30 cellular contexts compared by ENCODE assay signal in genomic region chr1:190619724-190620123, GRCh38.
"Had no signal": no experiment of that assay in that cellular context is flagged by ENCODE, and none has a peak within 500 bp of the region (broad histone marks: within the 10 kb centered on the region; RNA-seq: fewer than 3 reads in every experiment).

No MANE protein-coding gene starts in this region.

- H3K27ac Mint-ChIP-seq: effector memory CD8-positive, alpha-beta T cell; natural killer cell treated with Interleukin-12 subunit alpha and Interleukin-12 subunit beta and Interleukin-15 and Interleukin-18, amount 100 ng/mL, for 72 hours; stimulated activated memory B cell treated with anti-CD40 and anti-IgM and Interleukin-4, amounts not matched to agents 10 μg/mL and 1 μg/mL and 100 μg/mL, for 72 hours had no signal

- H3K4me3 ChIP-seq: esophagus squamous epithelium, gastrocnemius medialis, lower lobe of right lung, ovary, psoas muscle, sigmoid colon, spleen, testis, tibial nerve, upper lobe of left lung had no signal

- H3K36me3 ChIP-seq: esophagus squamous epithelium, gastrocnemius medialis, lower lobe of right lung, ovary, sigmoid colon, spleen, tibial nerve, upper lobe of left lung had no signal

- H3K9me3 ChIP-seq: esophagus squamous epithelium, gastrocnemius medialis, lower lobe of right lung, ovary, psoas muscle, sigmoid colon, testis, tibial nerve, upper lobe of left lung had no signal

- DNase-seq: cerebellar nuclear complex; dermis blood vessel endothelial cell; effector memory CD8-positive, alpha-beta T cell; erythroblast; esophagus squamous epithelium; foreskin fibroblast; gastrocnemius medialis; head of caudate nucleus; left ventricle myocardium superior; lower lobe of right lung; occipital lobe; ovary; posterior cingulate gyrus; psoas muscle; right cardiac atrium; sigmoid colon; spleen; stimulated activated CD4-positive, alpha-beta T cell treated with anti-CD3 and anti-CD28 coated beads, Interleukin-4, amount 100 ng/mL, for 4 hours; stimulated activated naive CD8-positive, alpha-beta T cell treated with anti-CD3 and anti-CD28 coated beads, Interleukin-15, Interleukin-2, amounts not matched to agents 100 U/mL and 50 U/mL, for 24 hours; substantia nigra; testis; upper lobe of left lung had no signal

- H3K4me3 Mint-ChIP-seq: effector memory CD8-positive, alpha-beta T cell; natural killer cell treated with Interleukin-12 subunit alpha and Interleukin-12 subunit beta and Interleukin-15 and Interleukin-18, amount 100 ng/mL, for 72 hours; neural crest cell; stimulated activated memory B cell treated with anti-CD40 and anti-IgM and Interleukin-4, amounts not matched to agents 10 μg/mL and 1 μg/mL and 100 μg/mL, for 72 hours had no signal

- H3K36me3 Mint-ChIP-seq: stimulated activated memory B cell treated with anti-CD40 and anti-IgM and Interleukin-4, amounts not matched to agents 10 μg/mL and 1 μg/mL and 100 μg/mL, for 72 hours had no signal

- H3K27me3 Mint-ChIP-seq: effector memory CD8-positive, alpha-beta T cell; natural killer cell treated with Interleukin-12 subunit alpha and Interleukin-12 subunit beta and Interleukin-15 and Interleukin-18, amount 100 ng/mL, for 72 hours; stimulated activated memory B cell treated with anti-CD40 and anti-IgM and Interleukin-4, amounts not matched to agents 10 μg/mL and 1 μg/mL and 100 μg/mL, for 72 hours had no signal

- H3K27me3 ChIP-seq: esophagus squamous epithelium, gastrocnemius medialis, ovary, sigmoid colon, spleen, testis, tibial nerve, upper lobe of left lung had no signal

- H3K27ac ChIP-seq: esophagus squamous epithelium, gastrocnemius medialis, lower lobe of right lung, ovary, psoas muscle, sigmoid colon, spleen, testis, tibial nerve, upper lobe of left lung had no signal

- ATAC-seq: effector memory CD8-positive, alpha-beta T cell; gastrocnemius medialis; left ventricle myocardium superior; lower lobe of right lung; natural killer cell treated with Interleukin-12 subunit alpha and Interleukin-12 subunit beta and Interleukin-15 and Interleukin-18, amount 100 ng/mL, for 72 hours; psoas muscle; right cardiac atrium; stimulated activated memory B cell treated with anti-CD40 and anti-IgM and Interleukin-4, amounts not matched to agents 10 μg/mL and 1 μg/mL and 100 μg/mL, for 72 hours; stimulated activated naive CD8-positive, alpha-beta T cell treated with anti-CD3 and anti-CD28 coated beads, Interleukin-15, Interleukin-2, amounts not matched to agents 100 U/mL and 50 U/mL, for 24 hours had no signal

- H3K4me1 Mint-ChIP-seq: neural crest cell; stimulated activated memory B cell treated with anti-CD40 and anti-IgM and Interleukin-4, amounts not matched to agents 10 μg/mL and 1 μg/mL and 100 μg/mL, for 72 hours had no signal

- H3K4me1 ChIP-seq: esophagus squamous epithelium, gastrocnemius medialis, lower lobe of right lung, psoas muscle, sigmoid colon, spleen, testis, tibial nerve, upper lobe of left lung had no signal

- FAIRE-seq: colon, endometrium, keratinocyte, urothelium cell line had no signal
